In the genomic region with DNA sequence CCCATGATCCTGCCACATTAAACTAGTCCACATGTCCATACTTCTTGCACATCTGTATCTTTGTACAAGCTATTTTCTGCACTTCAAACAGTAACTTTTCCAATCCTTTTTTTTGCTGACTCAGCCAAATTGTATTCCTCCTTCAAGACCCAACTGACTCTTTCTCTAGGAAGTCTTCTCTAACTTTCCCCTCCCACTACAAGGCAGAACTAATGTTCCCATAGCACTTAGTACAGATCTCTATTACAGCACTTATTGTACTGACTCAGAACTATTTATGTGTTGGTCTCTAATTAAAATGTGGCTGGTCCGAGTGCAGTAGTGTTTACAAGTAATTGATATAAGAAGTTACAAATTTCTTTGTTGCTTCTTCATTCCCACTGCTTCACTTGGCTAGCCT, we compare ENCODE assay signal across 24 cellular contexts. TPM values are rescaled to one million over a fixed set of nuclear protein-coding genes. Genes with fewer than 3 reads are reported as not detected.
DNase-seq lines count a peak whose midpoint lies in the region; ATAC-seq, FAIRE-seq and TF ChIP-seq lines count a peak whose summit lies in the region.
"Had no signal": no experiment of that assay in that cellular context is flagged by ENCODE, and none has a peak within 500 bp of the region (broad histone marks: within the 10 kb centered on the region; RNA-seq: fewer than 3 reads in every experiment).

No MANE protein-coding gene starts in this region.

- TF ChIP-seq EP300 in HepG2 (IDR thresholded peaks at IDR 0.05; ENCODE audit: low read depth in 2 of 2, low read length in 2 of 2): no peak
- TF ChIP-seq EP300 in HepG2 (CRISPR knock-in tag; IDR thresholded peaks at IDR 0.05; ENCODE audit: borderline replicate concordance): no peak
- no peak for TF ChIP-seq EP300 in H1 (IDR thresholded peaks at IDR 0.05; ENCODE audit: borderline replicate concordance in 1 of 2, low read depth in 2 of 2, low read length in 2 of 2)

- intact Hi-C loops in HepG2 (cut with micrococcal nuclease; ENCODE audit: unreplicated experiment): no loop called here
- intact Hi-C loops in right lobe of liver (cut with DNase I): no loop called here
- intact Hi-C loops in IMR-90 (cut with micrococcal nuclease): no loop called here

- WGBS in HepG2 (ENCODE audit: low lambda C conversion rate): 97% methylated on average over 1 of the region's 1 CpG
- WGBS in right lobe of liver (ENCODE audit: insufficient coverage, low coverage, low lambda C conversion rate, missing lambda C conversion rate): 100% methylated on average over 1 of the region's 1 CpG
- no CpG with 5 or more reads among the region's 1 CpG for WGBS in IMR-90 (ENCODE audit: extremely low coverage in 2 of 2, insufficient read length in 1 of 2), 2 experiments
- 88% methylated on average over 1 of the region's 1 CpG; no CpG with 5 or more reads in 1 of the 2 experiments for WGBS in H1 (ENCODE audit: extremely low coverage in 1 of 2, insufficient coverage in 1 of 2, insufficient read length in 1 of 2, insufficient replicate concordance in 2 of 2, low coverage in 1 of 2, low lambda C conversion rate in 2 of 2, missing lambda C conversion rate in 1 of 2), 2 experiments

- H3K4me2 ChIP-seq in HepG2 (ENCODE audit: low read depth, low read length) (no peak overlapping the region), IMR-90 (ENCODE audit: low read depth, low read length) (no peak overlapping the region), H1 (ENCODE audit: insufficient read depth in 1 of 2, low read depth in 2 of 2, low read length in 2 of 2) (no peak overlapping the region)

- no peak for TF ChIP-seq POLR2A in HepG2 (IDR thresholded peaks at IDR 0.05; ENCODE audit: insufficient read depth in 1 of 2, low read depth in 2 of 2, low read length in 2 of 2)
- no peak for TF ChIP-seq POLR2A in right lobe of liver (IDR thresholded peaks at IDR 0.05)
- TF ChIP-seq POLR2A in IMR-90 (IDR thresholded peaks at IDR 0.05; ENCODE audit: low read depth, low read length): no peak
- TF ChIP-seq POLR2A in H1 (IDR thresholded peaks at IDR 0.05; ENCODE audit: control extremely low read depth in 1 of 2, low read depth in 2 of 2, low read length in 2 of 2): no peak

- H2BK120ac ChIP-seq in IMR-90 (ENCODE audit: low read depth, low read length) (no peak overlapping the region), H1 (replicated peaks; ENCODE audit: low read depth, low read length) (no peak overlapping the region)

- H3K4me3 ChIP-seq in HepG2 (replicated peaks in 1 of 3; ENCODE audit: insufficient read depth in 1 of 3, low read depth in 2 of 3, low read length in 3 of 3) (no peak overlapping the region), right lobe of liver (no peak overlapping the region), IMR-90 (ENCODE audit: insufficient read depth, low read depth, low read length) (no peak overlapping the region), H1 (ENCODE audit: extremely low read depth in 1 of 4, insufficient read depth in 2 of 4, low read depth in 3 of 4, low read length in 4 of 4) (no peak overlapping the region)
- H3K4me3 ChIP-seq: GM12878 had no signal

- H2BK15ac ChIP-seq in IMR-90 (ENCODE audit: low read depth, low read length) (no peak overlapping the region), H1 (ENCODE audit: low read length) (no peak overlapping the region)

- no peak overlapping the region for H4K91ac ChIP-seq in IMR-90 (ENCODE audit: insufficient read depth, low read depth, low read length)
- H4K91ac ChIP-seq in H1 (replicated peaks; ENCODE audit: insufficient read length, low read length): no peak overlapping the region

- H2AFZ ChIP-seq in HepG2 (ENCODE audit: low read length) (no peak overlapping the region), IMR-90 (replicated peaks; ENCODE audit: low read length, poor library complexity) (no peak overlapping the region), H1 (ENCODE audit: low read length) (no peak overlapping the region)

- H3K4ac ChIP-seq in IMR-90 (ENCODE audit: low read depth, low read length) (no peak overlapping the region), H1 (replicated peaks; ENCODE audit: insufficient read length, low read depth, low read length) (no peak overlapping the region)

- TF ChIP-seq CTCF in HepG2 (CRISPR knock-in tag; IDR thresholded peaks at IDR 0.05) (no peak), right lobe of liver (IDR thresholded peaks at IDR 0.05) (no peak), IMR-90 (conservative IDR thresholded peaks at IDR 0.05; ENCODE audit: low read depth, low read length) (no peak), H1 (IDR thresholded peaks at IDR 0.05; ENCODE audit: control extremely low read depth in 1 of 3, insufficient read depth in 1 of 3, low read depth in 1 of 3, low read length in 3 of 3) (no peak)

- H3K27me3 ChIP-seq in HepG2 (ENCODE audit: control insufficient read depth in 1 of 2, insufficient read depth in 2 of 2, low read length in 2 of 2): no peaks in the 10 kb centered on the region
- H3K27me3 ChIP-seq in right lobe of liver: no peaks in the 10 kb centered on the region
- H3K27me3 ChIP-seq in IMR-90 (ENCODE audit: control insufficient read depth, insufficient read depth, low read length): no peaks in the 10 kb centered on the region
- no peaks in the 10 kb centered on the region for H3K27me3 ChIP-seq in H1 (replicated peaks in 1 of 4; ENCODE audit: control insufficient read depth in 3 of 4, extremely low read depth in 1 of 4, insufficient read depth in 3 of 4, low read length in 3 of 4)

- H4K8ac ChIP-seq in IMR-90 (ENCODE audit: low read depth in 2 of 2, low read length in 2 of 2): no peak overlapping the region
- H4K8ac ChIP-seq in H1 (ENCODE audit: extremely low read depth, insufficient read depth, low read length): no peak overlapping the region

- H3K9me1 ChIP-seq in IMR-90 (ENCODE audit: insufficient read depth, low read length): no peaks in the 10 kb centered on the region

- no peaks in the 10 kb centered on the region for H4K20me1 ChIP-seq in HepG2 (ENCODE audit: insufficient read depth, low read length)
- H4K20me1 ChIP-seq in IMR-90 (ENCODE audit: insufficient read depth, low read length): peaks cover 11% of the 10 kb centered on the region
- peaks cover 0 to 2% of the 10 kb centered on the region in 2 experiments for H4K20me1 ChIP-seq in H1 (replicated peaks in 1 of 2; ENCODE audit: control insufficient read depth in 1 of 2, insufficient read depth in 2 of 2, low read length in 2 of 2)

- DNase-seq in HepG2 (ENCODE audit: low spot score) (no peak), right lobe of liver (no peak), IMR-90 (no peak), H1 (ENCODE audit: low read depth in 1 of 2, low spot score in 2 of 2) (no peak), MV-4-11 (lab: John Stamatoyannopoulos, UW) (no peak), cerebellum (ENCODE audit: low spot score) (no peak), HTR-8/SVneo (ENCODE audit: insufficient read length, low spot score) (no peak)
- no peak for DNase-seq in activated CD4-positive, alpha-beta T cell treated with anti-CD3 and anti-CD28 coated beads for 1 hour
- DNase-seq: CD8-positive, alpha-beta T cell; DND-41; GOT3; KBM-7; NCI-H1105; NCI-H146; NCI-H2029; NCI-H226; NCI-H510A treated with DMSO at 0.1 percent for 48 hours; NCI-H748 treated with DMSO at 0.1 percent for 48 hours; SHP77 treated with DMSO at 0.1 percent for 48 hours had no signal

- H3K27ac ChIP-seq in HepG2 (ENCODE audit: extremely low read length, insufficient read depth, low read length): no peak overlapping the region
- H3K27ac ChIP-seq in right lobe of liver: no peak overlapping the region
- no peak overlapping the region for H3K27ac ChIP-seq in IMR-90 (ENCODE audit: insufficient read depth, low read length)
- no peak overlapping the region for H3K27ac ChIP-seq in H1 (ENCODE audit: low read depth, low read length)
- H3K27ac ChIP-seq: RWPE1 had no signal

- no peak for ATAC-seq in HepG2
- no peak for ATAC-seq in right lobe of liver
- ATAC-seq in IMR-90 (ENCODE audit: low read depth): no peak
- ATAC-seq: CD8-positive, alpha-beta T cell; HCT116; SK-N-SH treated with all-trans-retinoic acid at 6 μM for 48 hours had no signal

- no peak for TF ChIP-seq RAD21 in HepG2 (CRISPR knock-in tag; IDR thresholded peaks at IDR 0.05)
- TF ChIP-seq RAD21 in IMR-90 (IDR thresholded peaks at IDR 0.05; ENCODE audit: low read length): no peak
- TF ChIP-seq RAD21 in H1 (IDR thresholded peaks at IDR 0.05 in 1 of 2, conservative IDR thresholded peaks at IDR 0.05 in 1 of 2; ENCODE audit: low read depth in 2 of 2, low read length in 2 of 2): no peak

- FAIRE-seq in HepG2 (lab: Jason Lieb, UNC) (no peak), H1 (lab: Jason Lieb, UNC) (no peak), HTR-8/SVneo (lab: Jason Lieb, UNC) (no peak)
- FAIRE-seq: A204.1, GM12878 had no signal

- no peak overlapping the region for H2AK9ac ChIP-seq in IMR-90 (replicated peaks; ENCODE audit: low read depth, low read length, poor library complexity)

- dilution Hi-C loops in IMR-90 (cut with HindIII; ENCODE audit: low sequenced_read_pairs, unreplicated experiment): no loop called here

- POLR2A ChIA-PET in HepG2 (lab: Yijun Ruan, JAX): no interaction called here
- POLR2A ChIA-PET in IMR-90 (lab: Charles Lee; ENCODE audit: unreplicated experiment): no interaction called here
- POLR2A ChIA-PET in H1 (lab: Charles Lee; ENCODE audit: partially characterized antibody): interaction anchor here (1.5 to 3.3 kb wide), 3 partner anchors 9 to 38 kb away, joined by 4 to 11 read pairs (median 4); no protein-coding TSS in a partner anchor

- no peak overlapping the region for H2AK5ac ChIP-seq in IMR-90 (ENCODE audit: low read depth, low read length)
- H2AK5ac ChIP-seq in H1 (ENCODE audit: low read depth, low read length): no peak overlapping the region

- H3K9ac ChIP-seq in HepG2 (ENCODE audit: insufficient read depth, low read depth, low read length) (no peak overlapping the region), IMR-90 (ENCODE audit: low read depth, low read length) (no peak overlapping the region), H1 (replicated peaks in 1 of 4; ENCODE audit: extremely low read depth in 1 of 4, low read depth in 3 of 4, low read length in 3 of 4) (no peak overlapping the region)

- in situ Hi-C loops in HepG2 (cut with HindIII; ENCODE audit: extremely low pct_ligation_motif_present, low pct_unique_long_range_greater_than_20kb): no loop called here
- in situ Hi-C loops in IMR-90 (cut with MboI; ENCODE audit: low sequenced_read_pairs): no loop called here

- peaks cover 26 to 54% of the 10 kb centered on the region in 2 experiments for H3K79me1 ChIP-seq in IMR-90 (ENCODE audit: low read depth in 1 of 2, low read length in 2 of 2)
- no peaks in the 10 kb centered on the region; the same call in 1 of the 2 replicates for H3K79me1 ChIP-seq in H1 (ENCODE audit: low read depth, low read length)

- no peaks in the 10 kb centered on the region for H3K23me2 ChIP-seq in H1 (ENCODE audit: low read depth, low read length)

- H3K56ac ChIP-seq in IMR-90 (ENCODE audit: extremely low read depth, insufficient read depth, low read length) (no peak overlapping the region), H1 (replicated peaks; ENCODE audit: insufficient read length, low read depth, low read length) (no peak overlapping the region)

- CTCF ChIA-PET in HepG2 (lab: Yijun Ruan, JAX; ENCODE audit: low intra/inter-chr PET ratio, low total read pairs): no interaction called here
- CTCF ChIA-PET in IMR-90 (lab: Yijun Ruan, JAX): no interaction called here
- CTCF ChIA-PET in H1 (lab: Charles Lee; ENCODE audit: partially characterized antibody): interaction anchor here (1.2 to 2.8 kb wide), 3 partner anchors 10 to 45 kb away, joined by 3 to 11 read pairs (median 4); no protein-coding TSS in a partner anchor

- BruUV-seq in HepG2 (replicated peaks; lab: Mats Ljungman, UMichigan): no TSS peak
- no TSS peak for BruUV-seq in IMR-90 (replicated peaks; lab: Mats Ljungman, UMichigan)

- H2BK5ac ChIP-seq in IMR-90 (ENCODE audit: low read depth, low read length, poor library complexity, severe bottlenecking) (no peak overlapping the region), H1 (ENCODE audit: low read depth, low read length) (no peak overlapping the region)

- peaks cover 0 to 2% of the 10 kb centered on the region in 2 experiments; a peak in 1 of 5 replicates for H3K36me3 ChIP-seq in HepG2 (replicated peaks in 1 of 2; ENCODE audit: control insufficient read depth in 1 of 2, insufficient read depth in 2 of 2, low read length in 2 of 2)
- no peaks in the 10 kb centered on the region for H3K36me3 ChIP-seq in right lobe of liver
- peaks cover 1% of the 10 kb centered on the region; the same call in 1 of the 2 replicates for H3K36me3 ChIP-seq in IMR-90 (ENCODE audit: control insufficient read depth, insufficient read depth, low read length)
- peaks cover 0 to 7% (median 0%) of the 10 kb centered on the region in 4 experiments; a peak in 1 of 8 replicates for H3K36me3 ChIP-seq in H1 (ENCODE audit: control insufficient read depth in 2 of 4, insufficient read depth in 4 of 4, low read length in 3 of 4)

- H2BK12ac ChIP-seq in H1 (ENCODE audit: low read depth, low read length): no peak overlapping the region

- no peak overlapping the region for H3K14ac ChIP-seq in IMR-90 (replicated peaks; ENCODE audit: low read depth, low read length)
- no peak overlapping the region for H3K14ac ChIP-seq in H1 (ENCODE audit: insufficient read length)

- H4K5ac ChIP-seq in IMR-90 (ENCODE audit: low read depth, low read length) (no peak overlapping the region), H1 (ENCODE audit: insufficient read length, low read depth, low read length) (no peak overlapping the region)

- peaks cover 41% of the 10 kb centered on the region for H3K79me2 ChIP-seq in HepG2 (ENCODE audit: insufficient read depth, low read length)
- H3K79me2 ChIP-seq in H1 (ENCODE audit: control insufficient read depth in 1 of 2, insufficient read depth in 2 of 2, low read length in 2 of 2): peaks cover 3 to 69% of the 10 kb centered on the region in 2 experiments; a peak in 3 of 4 replicates

- H3K4me1 ChIP-seq in HepG2 (ENCODE audit: insufficient read depth, low read length) (no peaks in the 10 kb centered on the region), right lobe of liver (no peaks in the 10 kb centered on the region), IMR-90 (ENCODE audit: control insufficient read depth, insufficient read depth, low read length) (no peaks in the 10 kb centered on the region), H1 (replicated peaks in 1 of 4; ENCODE audit: control insufficient read depth in 3 of 4, insufficient read depth in 4 of 4, low read length in 3 of 4) (no peaks in the 10 kb centered on the region)

- H3K23ac ChIP-seq in IMR-90 (ENCODE audit: low read depth, low read length) (no peak overlapping the region), H1 (ENCODE audit: insufficient read length) (no peak overlapping the region)

- H3K9me3 ChIP-seq in HepG2 (ENCODE audit: low read length): no peaks in the 10 kb centered on the region
- no peaks in the 10 kb centered on the region for H3K9me3 ChIP-seq in right lobe of liver
- no peaks in the 10 kb centered on the region for H3K9me3 ChIP-seq in IMR-90 (ENCODE audit: control insufficient read depth, insufficient read depth, low read length)
- no peaks in the 10 kb centered on the region for H3K9me3 ChIP-seq in H1 (ENCODE audit: insufficient read depth in 2 of 2, low read depth in 1 of 2, low read length in 1 of 2)

- H2BK20ac ChIP-seq in IMR-90 (ENCODE audit: low read depth, low read length) (no peak overlapping the region), H1 (ENCODE audit: low read length) (no peak overlapping the region)

- H3K18ac ChIP-seq in IMR-90 (ENCODE audit: low read depth, low read length) (no peak overlapping the region), H1 (ENCODE audit: extremely low read depth, low read length) (no peak overlapping the region)

RNA-seq across cellular contexts. Expression of gene FAM222B, which starts 8.2 kb away (rescaled TPM):
- total RNA-seq in HepG2 (2016; rRNA removed; fragmentation: Illumina TruSeq; extraction: Trizol): 3.5 and 4.7 TPM in 2 replicates
- 1.7 and 2.5 TPM in 2 replicates for total RNA-seq in HepG2 (2016; cell fraction: cytosol; rRNA removed; fragmentation: Illumina TruSeq; extraction: Trizol; ENCODE audit: low read depth)
- 2.9 and 3.4 TPM in 2 replicates for total RNA-seq in HepG2 (2016; cell fraction: insoluble cytoplasmic fraction; rRNA removed; fragmentation: Illumina TruSeq; extraction: Trizol)
- total RNA-seq in HepG2 (2016; cell fraction: membrane; rRNA removed; fragmentation: Illumina TruSeq; extraction: Trizol): 7.9 and 9.0 TPM in 2 replicates
- 2.9 and 4.4 TPM in 2 replicates for total RNA-seq in HepG2 (2016; cell fraction: nucleus; rRNA removed; fragmentation: Illumina TruSeq; extraction: Trizol)
- polyA plus RNA-seq in HepG2 (2011; rRNA removed): 7.3 TPM in 2 replicates
- 8.0 and 8.4 TPM in 2 replicates for polyA plus RNA-seq in HepG2 (2011; cell fraction: cytosol; rRNA removed)
- 11.3 and 13.9 TPM in 2 replicates for polyA plus RNA-seq in HepG2 (2011; cell fraction: nucleus; rRNA removed)
- 9.8 and 13.0 TPM in 2 replicates for polyA plus RNA-seq in HepG2 (2012)
- polyA plus RNA-seq in HepG2 (2016; cell fraction: cytosol; fragmentation: Illumina TruSeq; extraction: Trizol; ENCODE audit: low read depth): 4.0 and 4.6 TPM in 2 replicates
- polyA plus RNA-seq in HepG2 (2016; cell fraction: insoluble cytoplasmic fraction; fragmentation: Illumina TruSeq; extraction: Trizol; ENCODE audit: low read depth): 9.3 and 13.6 TPM in 2 replicates
- 14.0 and 18.6 TPM in 2 replicates for polyA plus RNA-seq in HepG2 (2016; cell fraction: membrane; fragmentation: Illumina TruSeq; extraction: Trizol; ENCODE audit: low read depth)
- polyA plus RNA-seq in HepG2 (2016; cell fraction: nucleus; fragmentation: Illumina TruSeq; extraction: Trizol; ENCODE audit: insufficient read depth, low read depth): 10.1 and 11.0 TPM in 2 replicates
- polyA minus RNA-seq in HepG2 (2011; rRNA and poly(A)+ RNA removed; ENCODE audit: low replicate concordance): 14.1 and 27.8 TPM in 2 replicates
- polyA minus RNA-seq in HepG2 (2011; cell fraction: cytosol; rRNA and poly(A)+ RNA removed): 12.3 and 12.7 TPM in 2 replicates
- polyA minus RNA-seq in HepG2 (2011; cell fraction: nucleus; rRNA and poly(A)+ RNA removed): 12.6 and 12.8 TPM in 2 replicates
- 10 to 100 TPM in 1 of 6 experiments, 1 to 10 TPM in 5; 5.8 to 12.0 (median 8.8) TPM for total RNA-seq in right lobe of liver
- total RNA-seq in IMR-90 (2012; rRNA removed): 2.2 and 2.5 TPM in 2 replicates
- 10.8 and 11.4 TPM in 2 replicates for polyA plus RNA-seq in IMR-90 (2012; rRNA removed)
- 9.8 and 15.2 TPM in 2 replicates for polyA plus RNA-seq in IMR-90 (2012; cell fraction: cytosol; rRNA removed)
- polyA plus RNA-seq in IMR-90 (2012; cell fraction: nucleus; rRNA removed; ENCODE audit: low replicate concordance): 26.2 and 26.3 TPM in 2 replicates
- 81.7 and 86.6 TPM in 2 replicates for total RNA-seq in H1 (2021; fragmentation: NEBNext Ultra II Directional; extraction: Animal tissue kit (Norgen Biotek cat#: 25700))
- polyA plus RNA-seq in H1 (2011; rRNA removed): 42.1 and 63.9 TPM in 2 replicates
- 21.4 TPM for polyA plus RNA-seq in H1 (2011; cell fraction: cytosol; rRNA removed)
- polyA plus RNA-seq in H1 (2011; cell fraction: nucleus; rRNA removed): 38.1 TPM
- 60.6 to 73.4 TPM (median 66.4 TPM) in 4 replicates for polyA plus RNA-seq in H1 (2012, experiment 1 of 2)
- polyA plus RNA-seq in H1 (2012, experiment 2 of 2): 59.5 TPM
- 94.8 TPM for polyA plus RNA-seq in H1 (2013, experiment 1 of 2)
- 101 TPM for polyA plus RNA-seq in H1 (2013, experiment 2 of 2)
- polyA minus RNA-seq in H1 (2011; rRNA and poly(A)+ RNA removed): 40.1 and 42.1 TPM in 2 replicates
- 58.4 TPM for polyA minus RNA-seq in H1 (2011; cell fraction: cytosol; rRNA and poly(A)+ RNA removed)
- polyA minus RNA-seq in H1 (2011; cell fraction: nucleus; rRNA and poly(A)+ RNA removed): 45.2 TPM
- total RNA-seq in cerebellum: 12.2 TPM

RNA-seq across cellular contexts. Expression of gene ERAL1, which starts 20.4 kb away (rescaled TPM):
- 46.9 and 50.7 TPM in 2 replicates for total RNA-seq in HepG2 (2016; rRNA removed; fragmentation: Illumina TruSeq; extraction: Trizol)
- total RNA-seq in HepG2 (2016; cell fraction: cytosol; rRNA removed; fragmentation: Illumina TruSeq; extraction: Trizol; ENCODE audit: low read depth): 8.5 and 10.0 TPM in 2 replicates
- total RNA-seq in HepG2 (2016; cell fraction: insoluble cytoplasmic fraction; rRNA removed; fragmentation: Illumina TruSeq; extraction: Trizol): 48.8 and 50.6 TPM in 2 replicates
- 17.1 and 19.7 TPM in 2 replicates for total RNA-seq in HepG2 (2016; cell fraction: membrane; rRNA removed; fragmentation: Illumina TruSeq; extraction: Trizol)
- total RNA-seq in HepG2 (2016; cell fraction: nucleus; rRNA removed; fragmentation: Illumina TruSeq; extraction: Trizol): 28.7 and 36.3 TPM in 2 replicates
- 72.2 and 73.5 TPM in 2 replicates for polyA plus RNA-seq in HepG2 (2011; rRNA removed)
- polyA plus RNA-seq in HepG2 (2011; cell fraction: cytosol; rRNA removed): 72.3 and 85.9 TPM in 2 replicates
- polyA plus RNA-seq in HepG2 (2011; cell fraction: nucleus; rRNA removed): 55.6 and 60.0 TPM in 2 replicates
- polyA plus RNA-seq in HepG2 (2012): 42.4 and 45.1 TPM in 2 replicates
- polyA plus RNA-seq in HepG2 (2016; cell fraction: cytosol; fragmentation: Illumina TruSeq; extraction: Trizol; ENCODE audit: low read depth): 13.8 and 14.3 TPM in 2 replicates
- 78.5 and 84.9 TPM in 2 replicates for polyA plus RNA-seq in HepG2 (2016; cell fraction: insoluble cytoplasmic fraction; fragmentation: Illumina TruSeq; extraction: Trizol; ENCODE audit: low read depth)
- polyA plus RNA-seq in HepG2 (2016; cell fraction: membrane; fragmentation: Illumina TruSeq; extraction: Trizol; ENCODE audit: low read depth): 24.1 and 26.2 TPM in 2 replicates
- polyA plus RNA-seq in HepG2 (2016; cell fraction: nucleus; fragmentation: Illumina TruSeq; extraction: Trizol; ENCODE audit: insufficient read depth, low read depth): 72.4 and 76.9 TPM in 2 replicates
- polyA minus RNA-seq in HepG2 (2011; rRNA and poly(A)+ RNA removed; ENCODE audit: low replicate concordance): 142 and 176 TPM in 2 replicates
- polyA minus RNA-seq in HepG2 (2011; cell fraction: cytosol; rRNA and poly(A)+ RNA removed): 44.2 and 52.7 TPM in 2 replicates
- polyA minus RNA-seq in HepG2 (2011; cell fraction: nucleus; rRNA and poly(A)+ RNA removed): 29.7 and 30.6 TPM in 2 replicates
- 10 to 100 TPM; 21.6 to 47.1 (median 23.4) TPM for total RNA-seq in right lobe of liver
- total RNA-seq in IMR-90 (2012; rRNA removed): 25.8 and 34.1 TPM in 2 replicates
- 62.3 and 71.3 TPM in 2 replicates for polyA plus RNA-seq in IMR-90 (2012; rRNA removed)
- polyA plus RNA-seq in IMR-90 (2012; cell fraction: cytosol; rRNA removed): 66.0 and 115 TPM in 2 replicates
- polyA plus RNA-seq in IMR-90 (2012; cell fraction: nucleus; rRNA removed; ENCODE audit: low replicate concordance): 53.6 and 107 TPM in 2 replicates
- 67.8 and 77.1 TPM in 2 replicates for total RNA-seq in H1 (2021; fragmentation: NEBNext Ultra II Directional; extraction: Animal tissue kit (Norgen Biotek cat#: 25700))
- polyA plus RNA-seq in H1 (2011; rRNA removed): 122 and 143 TPM in 2 replicates
- polyA plus RNA-seq in H1 (2011; cell fraction: cytosol; rRNA removed): 114 TPM
- polyA plus RNA-seq in H1 (2011; cell fraction: nucleus; rRNA removed): 126 TPM
- 78.6 to 93.8 TPM (median 90.0 TPM) in 4 replicates for polyA plus RNA-seq in H1 (2012, experiment 1 of 2)
- polyA plus RNA-seq in H1 (2012, experiment 2 of 2): 103 TPM
- 62.0 TPM for polyA plus RNA-seq in H1 (2013, experiment 1 of 2)
- 63.0 TPM for polyA plus RNA-seq in H1 (2013, experiment 2 of 2)
- 114 and 115 TPM in 2 replicates for polyA minus RNA-seq in H1 (2011; rRNA and poly(A)+ RNA removed)
- polyA minus RNA-seq in H1 (2011; cell fraction: cytosol; rRNA and poly(A)+ RNA removed): 73.9 TPM
- 36.1 TPM for polyA minus RNA-seq in H1 (2011; cell fraction: nucleus; rRNA and poly(A)+ RNA removed)
- total RNA-seq in cerebellum: 28.8 TPM

Comparison
In these comparisons a context has a peak if more than half of its experiments do, and no peak if none do; other contexts are left out.
1. Of the 41 proteins assayed by ChIP-seq in both HepG2 and H1: peak only in HepG2: none; only in H1: none; in both: MAFK; in neither: 40.